ENCODE assay signal across 18 cellular contexts in genomic region chr4:40053161-40053560, GRCh38. TPM values are rescaled to one million over a fixed set of nuclear protein-coding genes. Genes with fewer than 3 reads are reported as not detected.
DNase-seq lines count a peak whose midpoint lies in the region; ATAC-seq, FAIRE-seq and TF ChIP-seq lines count a peak whose summit lies in the region.
"Had no signal": no experiment of that assay in that cellular context is flagged by ENCODE, and none has a peak within 500 bp of the region (broad histone marks: within the 10 kb centered on the region; RNA-seq: fewer than 3 reads in every experiment).

No MANE protein-coding gene starts in this region.

- H2AK5ac ChIP-seq in IMR-90 (ENCODE audit: low read depth, low read length) (no peak overlapping the region), H1 (ENCODE audit: low read depth, low read length) (no peak overlapping the region)

- no CpG with 5 or more reads among the region's 5 CpGs for WGBS in IMR-90 (ENCODE audit: extremely low coverage in 2 of 2, insufficient read length in 1 of 2), 2 experiments
- WGBS in H1 (ENCODE audit: extremely low coverage in 1 of 2, insufficient coverage in 1 of 2, insufficient read length in 1 of 2, insufficient replicate concordance in 2 of 2, low coverage in 1 of 2, low lambda C conversion rate in 2 of 2, missing lambda C conversion rate in 1 of 2), 2 experiments = 100% methylated on average over 1 of the region's 5 CpGs; no CpG with 5 or more reads in 1 of the 2 experiments
- 81 to 100% (median 92%) methylated on average over 3 to 5 of the region's 5 CpGs for WGBS in spleen, 5 donors

- H2BK20ac ChIP-seq in IMR-90 (ENCODE audit: low read depth, low read length) (no peak overlapping the region), H1 (ENCODE audit: low read length) (no peak overlapping the region)

- no peak for TF ChIP-seq POLR2A in IMR-90 (IDR thresholded peaks at IDR 0.05; ENCODE audit: low read depth, low read length)
- TF ChIP-seq POLR2A in H1 (IDR thresholded peaks at IDR 0.05; ENCODE audit: control extremely low read depth in 1 of 2, low read depth in 2 of 2, low read length in 2 of 2) = no peak
- no peak for TF ChIP-seq POLR2A in spleen (IDR thresholded peaks at IDR 0.05)

- H4K8ac ChIP-seq in IMR-90 (ENCODE audit: low read depth in 2 of 2, low read length in 2 of 2) = no peak overlapping the region
- no peak overlapping the region for H4K8ac ChIP-seq in H1 (ENCODE audit: extremely low read depth, insufficient read depth, low read length)

- in situ Hi-C loops in IMR-90 (cut with MboI; ENCODE audit: low sequenced_read_pairs) = loop anchor here (25.0 kb wide), 1 partner anchor 259 kb away; no protein-coding TSS in a partner anchor

- H3K9me1 ChIP-seq in IMR-90 (ENCODE audit: insufficient read depth, low read length) = no peaks in the 10 kb centered on the region

- no peak overlapping the region for H3K4me3 Mint-ChIP-seq in activated CD4-positive, alpha-beta T cell treated with anti-CD3 and anti-CD28 coated beads, Interleukin-2, amount 10 ng/mL, durations not matched to agents 24 days and 14 days
- no peak overlapping the region for H3K4me3 Mint-ChIP-seq in activated CD4-positive, alpha-beta T cell treated with anti-CD3 and anti-CD28 coated beads for 36 hours
- H3K4me3 Mint-ChIP-seq in activated CD4-positive, alpha-beta memory T cell treated with anti-CD3 and anti-CD28 coated beads for 36 hours = no peak overlapping the region

- H2BK5ac ChIP-seq in IMR-90 (ENCODE audit: low read depth, low read length, poor library complexity, severe bottlenecking) (no peak overlapping the region), H1 (ENCODE audit: low read depth, low read length) (no peak overlapping the region)

- H3K56ac ChIP-seq in IMR-90 (ENCODE audit: extremely low read depth, insufficient read depth, low read length) (no peak overlapping the region), H1 (replicated peaks; ENCODE audit: insufficient read length, low read depth, low read length) (no peak overlapping the region)

- peaks cover 6% of the 10 kb centered on the region for H3K23me2 ChIP-seq in H1 (ENCODE audit: low read depth, low read length)

- intact Hi-C loops in activated CD4-positive, alpha-beta T cell treated with anti-CD3 and anti-CD28 coated beads, Interleukin-2, amount 10 ng/mL, durations not matched to agents 24 days and 14 days (cut with micrococcal nuclease) = loop anchor here (10.0 kb wide), 1 partner anchor 662 kb away; no protein-coding TSS in a partner anchor
- intact Hi-C loops in activated CD4-positive, alpha-beta T cell treated with anti-CD3 and anti-CD28 coated beads for 36 hours (cut with DNase I, micrococcal nuclease) = loop anchor here in 1 of 2 experiments (10.0 kb wide), 1 partner anchor 698 kb away; no protein-coding TSS in a partner anchor
- intact Hi-C loops in IMR-90 (cut with micrococcal nuclease) (loop anchor here (10.0 kb wide), 2 partner anchors 358 to 452 kb away; partner anchors contain the start of gene UBE2K), spleen (cut with DNase I; ENCODE audit: low total_unique reads) (loop anchor here (10.0 kb wide), 1 partner anchor 262 kb away; no protein-coding TSS in a partner anchor)
- intact Hi-C loops in activated CD4-positive, alpha-beta memory T cell treated with anti-CD3 and anti-CD28 coated beads for 36 hours (cut with micrococcal nuclease) = no loop called here

- no peak overlapping the region for H2BK12ac ChIP-seq in H1 (ENCODE audit: low read depth, low read length)

- H3K36me3 ChIP-seq in IMR-90 (ENCODE audit: control insufficient read depth, insufficient read depth, low read length) = no peaks in the 10 kb centered on the region
- no peaks in the 10 kb centered on the region for H3K36me3 ChIP-seq in H1 (ENCODE audit: control insufficient read depth in 2 of 4, insufficient read depth in 4 of 4, low read length in 3 of 4)
- H3K36me3 ChIP-seq in spleen = no peaks in the 10 kb centered on the region
- H3K36me3 ChIP-seq: BLaER1, HAP-1 had no signal

- peaks cover 3% of the 10 kb centered on the region; the same call in 1 of the 2 replicates for H3K27me3 ChIP-seq in IMR-90 (ENCODE audit: control insufficient read depth, insufficient read depth, low read length)
- H3K27me3 ChIP-seq in H1 (replicated peaks in 1 of 4; ENCODE audit: control insufficient read depth in 3 of 4, extremely low read depth in 1 of 4, insufficient read depth in 3 of 4, low read length in 3 of 4) = no peaks in the 10 kb centered on the region
- no peaks in the 10 kb centered on the region for H3K27me3 ChIP-seq in spleen (replicated peaks in 1 of 7)
- H3K27me3 ChIP-seq: BLaER1 had no signal

- H3K79me1 ChIP-seq in IMR-90 (ENCODE audit: low read depth in 1 of 2, low read length in 2 of 2) (no peaks in the 10 kb centered on the region), H1 (ENCODE audit: low read depth, low read length) (0 out of 2 replicates have a peak, but pooled peaks cover under 1% of the 10 kb centered on the region)

- peak overlapping the region; percentile 59 for H3K27ac Mint-ChIP-seq in activated CD4-positive, alpha-beta T cell treated with anti-CD3 and anti-CD28 coated beads, Interleukin-2, amount 10 ng/mL, durations not matched to agents 24 days and 14 days
- H3K27ac Mint-ChIP-seq in activated CD4-positive, alpha-beta T cell treated with anti-CD3 and anti-CD28 coated beads for 36 hours = no peak overlapping the region
- H3K27ac Mint-ChIP-seq in activated CD4-positive, alpha-beta memory T cell treated with anti-CD3 and anti-CD28 coated beads for 36 hours = no peak overlapping the region

- H4K20me1 ChIP-seq in IMR-90 (ENCODE audit: insufficient read depth, low read length) = no peaks in the 10 kb centered on the region
- no peaks in the 10 kb centered on the region for H4K20me1 ChIP-seq in H1 (replicated peaks in 1 of 2; ENCODE audit: control insufficient read depth in 1 of 2, insufficient read depth in 2 of 2, low read length in 2 of 2)
- H4K20me1 ChIP-seq: BLaER1 had no signal

- H2AFZ ChIP-seq in IMR-90 (replicated peaks; ENCODE audit: low read length, poor library complexity) = no peak overlapping the region
- H2AFZ ChIP-seq in H1 (ENCODE audit: low read length) = no peak overlapping the region

- no peaks in the 10 kb centered on the region for H3K9me3 ChIP-seq in IMR-90 (ENCODE audit: control insufficient read depth, insufficient read depth, low read length)
- no peaks in the 10 kb centered on the region for H3K9me3 ChIP-seq in H1 (ENCODE audit: insufficient read depth in 2 of 2, low read depth in 1 of 2, low read length in 1 of 2)
- no peaks in the 10 kb centered on the region for H3K9me3 ChIP-seq in spleen
- H3K9me3 ChIP-seq: BLaER1, HAP-1 had no signal

- dilution Hi-C loops in IMR-90 (cut with HindIII; ENCODE audit: low sequenced_read_pairs, unreplicated experiment) = no loop called here

- H3K9ac ChIP-seq in IMR-90 (ENCODE audit: low read depth, low read length) = no peak overlapping the region
- H3K9ac ChIP-seq in H1 (replicated peaks in 1 of 4; ENCODE audit: extremely low read depth in 1 of 4, low read depth in 3 of 4, low read length in 3 of 4) = no peak overlapping the region
- H3K9ac ChIP-seq: BLaER1 had no signal

- BruUV-seq in IMR-90 (replicated peaks; lab: Mats Ljungman, UMichigan) = no TSS peak

- peaks cover 2% of the 10 kb centered on the region for H3K36me3 Mint-ChIP-seq in activated CD4-positive, alpha-beta T cell treated with anti-CD3 and anti-CD28 coated beads, Interleukin-2, amount 10 ng/mL, durations not matched to agents 24 days and 14 days (ENCODE audit: low read depth)
- H3K36me3 Mint-ChIP-seq in activated CD4-positive, alpha-beta T cell treated with anti-CD3 and anti-CD28 coated beads for 36 hours (ENCODE audit: low read depth) = no peaks in the 10 kb centered on the region
- no peaks in the 10 kb centered on the region for H3K36me3 Mint-ChIP-seq in activated CD4-positive, alpha-beta memory T cell treated with anti-CD3 and anti-CD28 coated beads for 36 hours
- H3K36me3 Mint-ChIP-seq: CD4-positive, CD25-positive, alpha-beta regulatory T cell had no signal

- no peak for TF ChIP-seq RAD21 in IMR-90 (IDR thresholded peaks at IDR 0.05; ENCODE audit: low read length)
- TF ChIP-seq RAD21 in H1 (IDR thresholded peaks at IDR 0.05 in 1 of 2, conservative IDR thresholded peaks at IDR 0.05 in 1 of 2; ENCODE audit: low read depth in 2 of 2, low read length in 2 of 2) = no peak

- no peak for DNase-seq in activated CD4-positive, alpha-beta T cell treated with anti-CD3 and anti-CD28 coated beads, Interleukin-2, amount 10 ng/mL, durations not matched to agents 24 days and 14 days
- no peak for DNase-seq in activated CD4-positive, alpha-beta T cell treated with anti-CD3 and anti-CD28 coated beads for 36 hours
- DNase-seq in IMR-90 (no peak), H1 (ENCODE audit: low read depth in 1 of 2, low spot score in 2 of 2) (no peak), spleen (peak; percentile 11), retina (no peak)
- DNase-seq in activated CD4-positive, alpha-beta memory T cell treated with anti-CD3 and anti-CD28 coated beads for 36 hours = no peak
- DNase-seq: AML-193; Calu3; CD4-positive, CD25-positive, alpha-beta regulatory T cell; DMS 273 treated with DMSO at 0.1 percent for 48 hours; GOT3; KBM-7 had no signal

- no peak overlapping the region for H3K18ac ChIP-seq in IMR-90 (ENCODE audit: low read depth, low read length)
- H3K18ac ChIP-seq in H1 (ENCODE audit: extremely low read depth, low read length) = no peak overlapping the region

- H2AK9ac ChIP-seq in IMR-90 (replicated peaks; ENCODE audit: low read depth, low read length, poor library complexity) = no peak overlapping the region

- H4K5ac ChIP-seq in IMR-90 (ENCODE audit: low read depth, low read length) = no peak overlapping the region
- H4K5ac ChIP-seq in H1 (ENCODE audit: insufficient read length, low read depth, low read length) = no peak overlapping the region

- H3K4me3 ChIP-seq in IMR-90 (ENCODE audit: insufficient read depth, low read depth, low read length) (no peak overlapping the region), H1 (ENCODE audit: extremely low read depth in 1 of 4, insufficient read depth in 2 of 4, low read depth in 3 of 4, low read length in 4 of 4) (no peak overlapping the region), spleen (no peak overlapping the region)
- H3K4me3 ChIP-seq: BLaER1, GM12878, HAP-1 had no signal

- POLR2A ChIA-PET in activated CD4-positive, alpha-beta T cell treated with anti-CD3 and anti-CD28 coated beads for 36 hours (lab: Charles Lee) = interaction anchor here (0.7 kb wide), 1 partner anchor 173 kb away, joined by 3 read pairs; no protein-coding TSS in a partner anchor
- POLR2A ChIA-PET in IMR-90 (lab: Charles Lee; ENCODE audit: unreplicated experiment) = no interaction called here
- POLR2A ChIA-PET in H1 (lab: Charles Lee; ENCODE audit: partially characterized antibody) = no interaction called here
- POLR2A ChIA-PET in activated CD4-positive, alpha-beta memory T cell treated with anti-CD3 and anti-CD28 coated beads for 36 hours (lab: Charles Lee) = no interaction called here

- H2BK120ac ChIP-seq in IMR-90 (ENCODE audit: low read depth, low read length) = no peak overlapping the region
- no peak overlapping the region for H2BK120ac ChIP-seq in H1 (replicated peaks; ENCODE audit: low read depth, low read length)

- TF ChIP-seq EP300 in H1 (IDR thresholded peaks at IDR 0.05; ENCODE audit: borderline replicate concordance in 1 of 2, low read depth in 2 of 2, low read length in 2 of 2) = no peak

- TF ChIP-seq CTCF in IMR-90 (conservative IDR thresholded peaks at IDR 0.05; ENCODE audit: low read depth, low read length) (no peak), H1 (IDR thresholded peaks at IDR 0.05; ENCODE audit: control extremely low read depth in 1 of 3, insufficient read depth in 1 of 3, low read depth in 1 of 3, low read length in 3 of 3) (no peak), spleen (IDR thresholded peaks at IDR 0.05 in 8 of 11, conservative IDR thresholded peaks at IDR 0.05 in 3 of 11) (no peak)

- H3K4me2 ChIP-seq in IMR-90 (ENCODE audit: low read depth, low read length) (no peak overlapping the region), H1 (ENCODE audit: insufficient read depth in 1 of 2, low read depth in 2 of 2, low read length in 2 of 2) (no peak overlapping the region)

- FAIRE-seq in H1 (lab: Jason Lieb, UNC) = no peak
- FAIRE-seq: GM12878, GM18507 had no signal

- CTCF ChIA-PET in activated CD4-positive, alpha-beta T cell treated with anti-CD3 and anti-CD28 coated beads for 36 hours (lab: Charles Lee) = interaction anchor here (1.7 kb wide), 1 partner anchor 34 kb away, joined by 4 read pairs; no protein-coding TSS in a partner anchor
- CTCF ChIA-PET in IMR-90 (lab: Yijun Ruan, JAX) = interaction anchor here (0.6 kb wide), 1 partner anchor 686 kb away, joined by 5 read pairs; no protein-coding TSS in a partner anchor
- CTCF ChIA-PET in H1 (lab: Charles Lee; ENCODE audit: partially characterized antibody) = interaction anchor here (1.0 kb wide), 1 partner anchor 11 kb away, joined by 3 read pairs; no protein-coding TSS in a partner anchor
- CTCF ChIA-PET in activated CD4-positive, alpha-beta memory T cell treated with anti-CD3 and anti-CD28 coated beads for 36 hours (lab: Charles Lee) = interaction anchor here (1.8 kb wide), 1 partner anchor 75 kb away, joined by 5 read pairs; no protein-coding TSS in a partner anchor

- no peaks in the 10 kb centered on the region for H3K9me3 Mint-ChIP-seq in activated CD4-positive, alpha-beta T cell treated with anti-CD3 and anti-CD28 coated beads, Interleukin-2, amount 10 ng/mL, durations not matched to agents 24 days and 14 days
- no peaks in the 10 kb centered on the region for H3K9me3 Mint-ChIP-seq in activated CD4-positive, alpha-beta T cell treated with anti-CD3 and anti-CD28 coated beads for 36 hours (ENCODE audit: low read depth)
- H3K9me3 Mint-ChIP-seq in activated CD4-positive, alpha-beta memory T cell treated with anti-CD3 and anti-CD28 coated beads for 36 hours = no peaks in the 10 kb centered on the region

- peaks cover 0 to 7% of the 10 kb centered on the region in 2 experiments; a peak in 2 of 4 replicates for H3K79me2 ChIP-seq in H1 (ENCODE audit: control insufficient read depth in 1 of 2, insufficient read depth in 2 of 2, low read length in 2 of 2)

- H3K23ac ChIP-seq in IMR-90 (ENCODE audit: low read depth, low read length) = no peak overlapping the region
- H3K23ac ChIP-seq in H1 (ENCODE audit: insufficient read length) = no peak overlapping the region

- H3K4me1 Mint-ChIP-seq in activated CD4-positive, alpha-beta T cell treated with anti-CD3 and anti-CD28 coated beads, Interleukin-2, amount 10 ng/mL, durations not matched to agents 24 days and 14 days = peaks cover 16% of the 10 kb centered on the region
- H3K4me1 Mint-ChIP-seq in activated CD4-positive, alpha-beta T cell treated with anti-CD3 and anti-CD28 coated beads for 36 hours = peaks cover 13% of the 10 kb centered on the region
- peaks cover 13% of the 10 kb centered on the region for H3K4me1 Mint-ChIP-seq in activated CD4-positive, alpha-beta memory T cell treated with anti-CD3 and anti-CD28 coated beads for 36 hours (ENCODE audit: low read depth)

- H3K4ac ChIP-seq in IMR-90 (ENCODE audit: low read depth, low read length) (no peak overlapping the region), H1 (replicated peaks; ENCODE audit: insufficient read length, low read depth, low read length) (no peak overlapping the region)

- no peak overlapping the region for H3K14ac ChIP-seq in IMR-90 (replicated peaks; ENCODE audit: low read depth, low read length)
- no peak overlapping the region for H3K14ac ChIP-seq in H1 (ENCODE audit: insufficient read length)

- no peak overlapping the region for H3K27ac ChIP-seq in IMR-90 (ENCODE audit: insufficient read depth, low read length)
- H3K27ac ChIP-seq in H1 (ENCODE audit: low read depth, low read length) = no peak overlapping the region
- H3K27ac ChIP-seq in spleen = no peak overlapping the region
- H3K27ac ChIP-seq: BLaER1, HL-60 had no signal

- H2BK15ac ChIP-seq in IMR-90 (ENCODE audit: low read depth, low read length) = no peak overlapping the region
- H2BK15ac ChIP-seq in H1 (ENCODE audit: low read length) = no peak overlapping the region

- ATAC-seq in activated CD4-positive, alpha-beta T cell treated with anti-CD3 and anti-CD28 coated beads for 36 hours = no peak
- no peak for ATAC-seq in IMR-90 (ENCODE audit: low read depth)
- ATAC-seq: GM12878 had no signal

- H4K91ac ChIP-seq in IMR-90 (ENCODE audit: insufficient read depth, low read depth, low read length) = no peak overlapping the region
- H4K91ac ChIP-seq in H1 (replicated peaks; ENCODE audit: insufficient read length, low read length) = no peak overlapping the region

- peaks cover 3% of the 10 kb centered on the region for H3K27me3 Mint-ChIP-seq in activated CD4-positive, alpha-beta T cell treated with anti-CD3 and anti-CD28 coated beads, Interleukin-2, amount 10 ng/mL, durations not matched to agents 24 days and 14 days
- no peaks in the 10 kb centered on the region for H3K27me3 Mint-ChIP-seq in activated CD4-positive, alpha-beta T cell treated with anti-CD3 and anti-CD28 coated beads for 36 hours
- no peaks in the 10 kb centered on the region for H3K27me3 Mint-ChIP-seq in activated CD4-positive, alpha-beta memory T cell treated with anti-CD3 and anti-CD28 coated beads for 36 hours

- H3K4me1 ChIP-seq in IMR-90 (ENCODE audit: control insufficient read depth, insufficient read depth, low read length) (no peaks in the 10 kb centered on the region), H1 (replicated peaks in 1 of 4; ENCODE audit: control insufficient read depth in 3 of 4, insufficient read depth in 4 of 4, low read length in 3 of 4) (no peaks in the 10 kb centered on the region; a peak in 2 of 7 replicates), spleen (peaks cover 6 to 25% (median 19%) of the 10 kb centered on the region in 6 donors)

RNA-seq across cellular contexts. Expression of gene N4BP2, which starts 3.5 kb away (rescaled TPM):
- total RNA-seq in activated CD4-positive, alpha-beta T cell treated with anti-CD3 and anti-CD28 coated beads, Interleukin-2, amount 10 ng/mL, durations not matched to agents 24 days and 14 days = 24.5 and 24.7 TPM in 2 replicates
- total RNA-seq in activated CD4-positive, alpha-beta T cell treated with anti-CD3 and anti-CD28 coated beads for 36 hours = 10 to 100 TPM; 16.2 to 23.2 TPM
- total RNA-seq in IMR-90 (2012; rRNA removed) = 2.2 and 4.2 TPM in 2 replicates
- polyA plus RNA-seq in IMR-90 (2012; rRNA removed) = 0.62 and 0.84 TPM in 2 replicates
- polyA plus RNA-seq in IMR-90 (2012; cell fraction: cytosol; rRNA removed) = 0.10 and 0.13 TPM in 2 replicates
- 0.18 and 2.0 TPM in 2 replicates for polyA plus RNA-seq in IMR-90 (2012; cell fraction: nucleus; rRNA removed; ENCODE audit: low replicate concordance)
- total RNA-seq in H1 (2021; fragmentation: NEBNext Ultra II Directional; extraction: Animal tissue kit (Norgen Biotek cat#: 25700)) = 43.1 and 44.7 TPM in 2 replicates
- 3.3 and 4.4 TPM in 2 replicates for polyA plus RNA-seq in H1 (2011; rRNA removed)
- 6.8 TPM for polyA plus RNA-seq in H1 (2011; cell fraction: cytosol; rRNA removed)
- polyA plus RNA-seq in H1 (2011; cell fraction: nucleus; rRNA removed) = 6.3 TPM
- 5.5 to 13.8 TPM (median 8.4 TPM) in 4 replicates for polyA plus RNA-seq in H1 (2012, experiment 1 of 2)
- 0.75 TPM for polyA plus RNA-seq in H1 (2012, experiment 2 of 2)
- polyA plus RNA-seq in H1 (2013, experiment 1 of 2) = 20.8 TPM
- 18.9 TPM for polyA plus RNA-seq in H1 (2013, experiment 2 of 2)
- polyA minus RNA-seq in H1 (2011; rRNA and poly(A)+ RNA removed) = 25.9 and 38.4 TPM in 2 replicates
- 19.3 TPM for polyA minus RNA-seq in H1 (2011; cell fraction: cytosol; rRNA and poly(A)+ RNA removed)
- 64.5 TPM for polyA minus RNA-seq in H1 (2011; cell fraction: nucleus; rRNA and poly(A)+ RNA removed)
- total RNA-seq in spleen = 10 to 100 TPM in 6 of 7 donors, 1 to 10 TPM in 1; 7.7 to 18.7 (median 15.1) TPM
- polyA plus RNA-seq in spleen = 1 to 10 TPM; 1.3 to 1.6 (median 1.5) TPM
- total RNA-seq in activated CD4-positive, alpha-beta memory T cell treated with anti-CD3 and anti-CD28 coated beads for 36 hours = 10 to 100 TPM; 19.3 to 21.9 TPM
